8 cellular contexts compared by ENCODE assay signal in genomic region chr22:46052801-46053562, GRCh38.
DNase-seq lines count a peak whose midpoint lies in the region; ATAC-seq lines count a peak whose summit lies in the region.

No MANE protein-coding gene starts in this region.

- H3K9me3 ChIP-seq in endocrine pancreas (ENCODE audit: control insufficient read depth, low read length) (no peaks in the 10 kb centered on the region), muscle layer of duodenum (ENCODE audit: control insufficient read depth in 1 of 2, low read length in 2 of 2) (no peaks in the 10 kb centered on the region), aorta (ENCODE audit: control insufficient read depth, low read length) (no peaks in the 10 kb centered on the region)

- H3K27me3 Mint-ChIP-seq in T-helper 2 cell treated with Interferon-gamma antibody and Interleukin-4, amounts not matched to agents 5 μg/mL and 100 μg/mL, for 36 hours (ENCODE audit: low read depth): no peaks in the 10 kb centered on the region

- intact Hi-C loops in aorta (cut with DNase I): no loop called here

- WGBS in aorta, 2 donors: 1% methylated on average over 26 of the region's 26 CpGs

- in situ Hi-C loops in ACHN (cut with HindIII; ENCODE audit: low pct_ligation_motif_present, low pct_unique_long_range_greater_than_20kb, low sequenced_read_pairs): no loop called here

- H3K27me3 ChIP-seq in H7 (ENCODE audit: control insufficient read depth, insufficient read depth, low read length) (no peaks in the 10 kb centered on the region; the same call in 1 of the 2 replicates), endocrine pancreas (ENCODE audit: control insufficient read depth, insufficient read depth, low read length) (no peaks in the 10 kb centered on the region), muscle layer of duodenum (ENCODE audit: low read depth, low read length) (no peaks in the 10 kb centered on the region), aorta (ENCODE audit: control insufficient read depth in 1 of 2, insufficient read depth in 2 of 2, low read length in 1 of 2) (no peaks in the 10 kb centered on the region)

- H3K4me3 Mint-ChIP-seq in T-helper 2 cell treated with Interferon-gamma antibody and Interleukin-4, amounts not matched to agents 5 μg/mL and 100 μg/mL, for 36 hours: peak overlapping the region; percentile 92

- H3K36me3 Mint-ChIP-seq in T-helper 2 cell treated with Interferon-gamma antibody and Interleukin-4, amounts not matched to agents 5 μg/mL and 100 μg/mL, for 36 hours (ENCODE audit: low read depth): peaks cover 2% of the 10 kb centered on the region

- H3K9me3 Mint-ChIP-seq in T-helper 2 cell treated with Interferon-gamma antibody and Interleukin-4, amounts not matched to agents 5 μg/mL and 100 μg/mL, for 36 hours: no peaks in the 10 kb centered on the region

- H3K4me3 ChIP-seq in H7 (ENCODE audit: insufficient read depth, low read depth, low read length) (no peak overlapping the region), endocrine pancreas (ENCODE audit: control insufficient read depth, insufficient read depth, low read length) (no peak overlapping the region), muscle layer of duodenum (ENCODE audit: low read depth in 1 of 2, low read length in 2 of 2) (peak overlapping the region; percentile 66 to 74), aorta (ENCODE audit: low read length in 2 of 2) (peak overlapping the region; percentile 72 to 86)

- H3K4me1 ChIP-seq in endocrine pancreas (ENCODE audit: control insufficient read depth, insufficient read depth, low read length) (peaks cover 7% of the 10 kb centered on the region), muscle layer of duodenum (ENCODE audit: control insufficient read depth in 1 of 2, insufficient read depth in 2 of 2, low read length in 2 of 2) (peaks cover 34 to 75% of the 10 kb centered on the region in 2 donors), aorta (ENCODE audit: control insufficient read depth in 1 of 2, insufficient read depth in 2 of 2, low read length in 2 of 2) (peaks cover 0 to 2% of the 10 kb centered on the region in 2 donors)

- peak overlapping the region; percentile 93 for H3K27ac ChIP-seq in muscle layer of duodenum (ENCODE audit: low read length)
- H3K27ac ChIP-seq in aorta (ENCODE audit: low read depth in 1 of 2, low read length in 2 of 2): peak overlapping the region; percentile 29 to 92

- H3K4me1 Mint-ChIP-seq in T-helper 2 cell treated with Interferon-gamma antibody and Interleukin-4, amounts not matched to agents 5 μg/mL and 100 μg/mL, for 36 hours (ENCODE audit: low read depth): peaks cover 24% of the 10 kb centered on the region

- H3K36me3 ChIP-seq in H7 (replicated peaks; ENCODE audit: control insufficient read depth, insufficient read depth, low read length) (no peaks in the 10 kb centered on the region), endocrine pancreas (ENCODE audit: control insufficient read depth, insufficient read depth, low read length) (no peaks in the 10 kb centered on the region), muscle layer of duodenum (ENCODE audit: control insufficient read depth in 1 of 2, insufficient read depth in 2 of 2, low read length in 2 of 2) (peaks cover 0 to 20% of the 10 kb centered on the region in 2 donors), aorta (ENCODE audit: control insufficient read depth in 1 of 2, insufficient read depth in 2 of 2, low read length in 1 of 2) (no peaks in the 10 kb centered on the region)

- peak overlapping the region; percentile 95 for H3K27ac Mint-ChIP-seq in T-helper 2 cell treated with Interferon-gamma antibody and Interleukin-4, amounts not matched to agents 5 μg/mL and 100 μg/mL, for 36 hours

- peak; percentile 50 for ATAC-seq in aorta (ENCODE audit: low FRiP score)
- ATAC-seq in HG03025 (IDR thresholded peaks at IDR 0.05; ENCODE audit: low FRiP score, unreplicated experiment): no peak

- DNase-seq in ACHN: peak; percentile 49
- DNase-seq in H7: peak; percentile 76
- DNase-seq in T-helper 2 cell treated with Interferon-gamma antibody and Interleukin-4, amounts not matched to agents 5 μg/mL and 100 μg/mL, for 36 hours (ENCODE audit: low spot score): no peak
- DNase-seq in aorta: peak; percentile 77 to 80
- DNase-seq in dedifferentiated amniotic fluid mesenchymal stem cell (ENCODE audit: extremely low spot score): no peak

- H3K9ac ChIP-seq in endocrine pancreas (ENCODE audit: control insufficient read depth, insufficient read depth, low read length): peak overlapping the region; percentile 76

Comparison
In these comparisons a context has a peak if more than half of its experiments do, and no peak if none do; other contexts are left out.
1. DNase-seq: peak in ACHN (single experiment), H7 (single experiment) and aorta (2 of 2); none in T-helper 2 cell treated with Interferon-gamma antibody and Interleukin-4, amounts not matched to agents 5 μg/mL and 100 μg/mL, for 36 hours (single experiment) and dedifferentiated amniotic fluid mesenchymal stem cell (single experiment).
2. H3K4me3 ChIP-seq: peak in muscle layer of duodenum (2 of 2) and aorta (2 of 2); none in H7 (single experiment) and endocrine pancreas (single experiment).